In genomic region chr17:77140166-77140877, GRCh38 we compare ENCODE assay signal across 8 cellular contexts. TPM values are rescaled to one million over a fixed set of nuclear protein-coding genes. Genes with fewer than 3 reads are reported as not detected.
A peak's percentile ranks its signal among the peaks of the same experiment; 100 is the strongest.
DNase-seq lines count a peak whose midpoint lies in the region; ATAC-seq and TF ChIP-seq lines count a peak whose summit lies in the region.

No MANE protein-coding gene starts in this region.

- ATAC-seq in GM19372 (IDR thresholded peaks at IDR 0.05; ENCODE audit: low read depth, unreplicated experiment), result peak; percentile 90
- peak; percentile 79 for ATAC-seq in HG03521 (IDR thresholded peaks at IDR 0.05; ENCODE audit: unreplicated experiment)
- ATAC-seq in right lobe of liver, result peak; percentile 95 to 98 (median 98)

- DNase-seq in CD1c-positive myeloid dendritic cell (ENCODE audit: extremely low spot score) (peak; percentile 100), NCI-H748 (lab: John Stamatoyannopoulos, UW; ENCODE audit: unreplicated experiment) (peak; percentile 95), dermis blood vessel endothelial cell (peak; percentile 98), right lobe of liver (peak; percentile 100)
- peak; percentile 99 for DNase-seq in activated CD4-positive, alpha-beta T cell treated with anti-CD3 and anti-CD28 coated beads, Interleukin-2, amount 50 U/mL, for 4 hours
- DNase-seq in stimulated activated CD4-positive, alpha-beta T cell treated with anti-CD3 and anti-CD28 coated beads, Interleukin-4, amount 100 ng/mL, for 24 hours, result peak; percentile 99

- peak in 1 of 4 donors; percentile 18 for TF ChIP-seq CTCF in right lobe of liver (IDR thresholded peaks at IDR 0.05)

- H3K27ac ChIP-seq in right lobe of liver, result peak overlapping the region; percentile 80 to 98 (median 87)

- peak; percentile 96 for TF ChIP-seq POLR2A in right lobe of liver (IDR thresholded peaks at IDR 0.05)

- 1% methylated on average over 10 of the region's 67 CpGs for WGBS in right lobe of liver (ENCODE audit: insufficient coverage, low coverage, low lambda C conversion rate, missing lambda C conversion rate)

- intact Hi-C loops in right lobe of liver (cut with DNase I), result no loop called here

- H3K27me3 ChIP-seq in right lobe of liver, result no peaks in the 10 kb centered on the region

- peaks cover 0 to 3% (median 0%) of the 10 kb centered on the region in 4 donors for H3K36me3 ChIP-seq in right lobe of liver

- H3K4me1 ChIP-seq in right lobe of liver, result peaks cover 0 to 5% (median under 1%) of the 10 kb centered on the region in 4 donors

- no peaks in the 10 kb centered on the region for H3K9me3 ChIP-seq in right lobe of liver

- peak overlapping the region; percentile 58 to 76 (median 71) for H3K4me3 ChIP-seq in right lobe of liver

RNA-seq across cellular contexts. Expression of gene SEC14L1, which starts 0.4 kb away (rescaled TPM):
- total RNA-seq in dermis blood vessel endothelial cell, result 322 and 488 TPM in 2 replicates
- total RNA-seq in right lobe of liver, result 10 to 100 TPM; 21.5 to 44.4 (median 24.9) TPM

Comparison
In these comparisons a context has a peak if more than half of its experiments do, and no peak if none do; other contexts are left out.
1. Peak in every context shown above with its lines: DNase-seq, ATAC-seq, H3K4me3 ChIP-seq and H3K27ac ChIP-seq.